In genomic region chr6:54111341-54111740, GRCh38 we compare ENCODE assay signal across 29 cellular contexts. TPM values are rescaled to one million over a fixed set of nuclear protein-coding genes. Genes with fewer than 3 reads are reported as not detected.
A peak's percentile ranks its signal among the peaks of the same experiment; 100 is the strongest.
DNase-seq lines count a peak whose midpoint lies in the region; ATAC-seq and TF ChIP-seq lines count a peak whose summit lies in the region.
"Had no signal": no experiment of that assay in that cellular context is flagged by ENCODE, and none has a peak within 500 bp of the region (broad histone marks: within the 10 kb centered on the region; RNA-seq: fewer than 3 reads in every experiment).

TSS of gene MLIP (plus strand) at chr6:54111443. CDS start at chr6:54111480, 37 bp downstream.

- H3K36me3 Mint-ChIP-seq in activated CD4-positive, alpha-beta memory T cell treated with anti-CD3 and anti-CD28 coated beads, Interleukin-2, amount 10 ng/mL, durations not matched to agents 7 days and 5 days (ENCODE audit: low read depth) = no peaks in the 10 kb centered on the region
- H3K36me3 Mint-ChIP-seq: immature natural killer cell; stimulated activated effector memory CD8-positive, alpha-beta T cell treated with anti-CD3 and anti-CD28 coated beads, Interleukin-12 subunit alpha, Interleukin-12 subunit beta, amount 100 ng/mL, for 72 hours had no signal

- POLR2A ChIA-PET in activated CD4-positive, alpha-beta memory T cell treated with anti-CD3 and anti-CD28 coated beads, Interleukin-2, amount 10 ng/mL, durations not matched to agents 7 days and 5 days (lab: Charles Lee) = no interaction called here

- DNase-seq in Right ventricle myocardium inferior (ENCODE audit: missing footprints) = no peak
- DNase-seq in myocyte (ENCODE audit: low read depth) = no peak
- no peak for DNase-seq in tibial nerve (ENCODE audit: low spot score in 2 of 2)
- DNase-seq in head of caudate nucleus = no peak
- DNase-seq in activated CD4-positive, alpha-beta memory T cell treated with anti-CD3 and anti-CD28 coated beads, Interleukin-2, amount 10 ng/mL, durations not matched to agents 7 days and 5 days = no peak
- DNase-seq in NCI-H524 (lab: John Stamatoyannopoulos, UW) = no peak
- DNase-seq: activated CD4-positive, alpha-beta T cell treated with anti-CD3 and anti-CD28 coated beads for 4 hours; activated naive CD4-positive, alpha-beta T cell; activated T-cell treated with anti-CD3 and anti-CD28 coated beads, Interleukin-2, amount 50 U/mL, for 48 hours; CD4-positive, alpha-beta T cell; central memory CD4-positive, alpha-beta T cell; hippocampal formation; immature natural killer cell; KG1; left lung; NCI-H1436 treated with DMSO at 0.1 percent for 48 hours; NCI-H510A treated with DMSO at 0.1 percent for 48 hours; small intestine; stimulated activated CD4-positive, alpha-beta T cell treated with anti-CD3 and anti-CD28 coated beads, Interleukin-2, amount 100 ng/mL, for 48 hours; T-helper 2 cell; testis had no signal

- no peak for ATAC-seq in Right ventricle myocardium inferior
- ATAC-seq: left lung; stimulated activated effector memory CD8-positive, alpha-beta T cell treated with anti-CD3 and anti-CD28 coated beads, Interleukin-12 subunit alpha, Interleukin-12 subunit beta, amount 100 ng/mL, for 72 hours had no signal

- H3K4me1 ChIP-seq in tibial nerve = peaks cover 0 to 31% (median 2%) of the 10 kb centered on the region in 4 donors
- H3K4me1 ChIP-seq: left lung, SJSA1, testis had no signal

- no peaks in the 10 kb centered on the region for H3K9me3 ChIP-seq in tibial nerve
- H3K9me3 ChIP-seq: left lung, SJSA1, testis, vagina had no signal

- TF ChIP-seq EP300 in tibial nerve (IDR thresholded peaks at IDR 0.05) = no peak

- no peaks in the 10 kb centered on the region for H3K27me3 ChIP-seq in tibial nerve
- H3K27me3 ChIP-seq: left lung, SJSA1, testis, vagina had no signal

- 60 to 70% methylated on average over 5 of the region's 5 CpGs for WGBS in tibial nerve, 2 donors

- no peak for TF ChIP-seq POLR2A in tibial nerve (IDR thresholded peaks at IDR 0.05)

- peak within 1 kb of the TSS; percentile 10 for H3K27ac ChIP-seq in VCaP
- peak within 1 kb of the TSS in 1 of 4 donors; percentile 25 for H3K27ac ChIP-seq in tibial nerve
- H3K27ac ChIP-seq: left lung, SJSA1, testis, vagina had no signal

- CTCF ChIA-PET in activated CD4-positive, alpha-beta memory T cell treated with anti-CD3 and anti-CD28 coated beads, Interleukin-2, amount 10 ng/mL, durations not matched to agents 7 days and 5 days (lab: Charles Lee) = no interaction called here

- no peaks in the 10 kb centered on the region for H3K36me3 ChIP-seq in tibial nerve
- H3K36me3 ChIP-seq: left lung, SJSA1, vagina had no signal

- H3K4me3 ChIP-seq in tibial nerve = no peak within 1 kb of the TSS
- H3K4me3 ChIP-seq: left lung, SJSA1, testis, vagina had no signal

- H3K27ac Mint-ChIP-seq in activated CD4-positive, alpha-beta memory T cell treated with anti-CD3 and anti-CD28 coated beads, Interleukin-2, amount 10 ng/mL, durations not matched to agents 7 days and 5 days = no peak within 1 kb of the TSS
- H3K27ac Mint-ChIP-seq: CD4-positive, alpha-beta T cell; immature natural killer cell; stimulated activated effector memory CD8-positive, alpha-beta T cell treated with anti-CD3 and anti-CD28 coated beads, Interleukin-12 subunit alpha, Interleukin-12 subunit beta, amount 100 ng/mL, for 72 hours had no signal

- H3K27me3 Mint-ChIP-seq in activated CD4-positive, alpha-beta memory T cell treated with anti-CD3 and anti-CD28 coated beads, Interleukin-2, amount 10 ng/mL, durations not matched to agents 7 days and 5 days = no peaks in the 10 kb centered on the region

- no peaks in the 10 kb centered on the region for H3K9me3 Mint-ChIP-seq in activated CD4-positive, alpha-beta memory T cell treated with anti-CD3 and anti-CD28 coated beads, Interleukin-2, amount 10 ng/mL, durations not matched to agents 7 days and 5 days
- H3K9me3 Mint-ChIP-seq: CD4-positive, alpha-beta T cell had no signal

- intact Hi-C loops in Right ventricle myocardium inferior (cut with DNase I) = no loop called here
- intact Hi-C loops in head of caudate nucleus (cut with DNase I) = no loop called here

- TF ChIP-seq CTCF in VCaP (conservative IDR thresholded peaks at IDR 0.05) = no peak
- TF ChIP-seq CTCF in tibial nerve (IDR thresholded peaks at IDR 0.05) = no peak

- no peaks in the 10 kb centered on the region for H3K4me1 Mint-ChIP-seq in activated CD4-positive, alpha-beta memory T cell treated with anti-CD3 and anti-CD28 coated beads, Interleukin-2, amount 10 ng/mL, durations not matched to agents 7 days and 5 days
- H3K4me1 Mint-ChIP-seq: immature natural killer cell; stimulated activated effector memory CD8-positive, alpha-beta T cell treated with anti-CD3 and anti-CD28 coated beads, Interleukin-12 subunit alpha, Interleukin-12 subunit beta, amount 100 ng/mL, for 72 hours had no signal

- no peak within 1 kb of the TSS for H3K4me3 Mint-ChIP-seq in activated CD4-positive, alpha-beta memory T cell treated with anti-CD3 and anti-CD28 coated beads, Interleukin-2, amount 10 ng/mL, durations not matched to agents 7 days and 5 days
- H3K4me3 Mint-ChIP-seq: CD4-positive, alpha-beta T cell; immature natural killer cell; stimulated activated effector memory CD8-positive, alpha-beta T cell treated with anti-CD3 and anti-CD28 coated beads, Interleukin-12 subunit alpha, Interleukin-12 subunit beta, amount 100 ng/mL, for 72 hours had no signal

RNA-seq across cellular contexts. Expression of gene MLIP, which starts in this region (rescaled TPM):
- total RNA-seq in Right ventricle myocardium inferior = 407 TPM
- total RNA-seq in myocyte = 5.2 and 18.3 TPM in 2 replicates
- polyA plus RNA-seq in myocyte (2012) = 9.4 TPM
- total RNA-seq in tibial nerve = 100 to 1,000 TPM; 182 to 383 (median 296) TPM
- not detected for total RNA-seq in activated CD4-positive, alpha-beta memory T cell treated with anti-CD3 and anti-CD28 coated beads, Interleukin-2, amount 10 ng/mL, durations not matched to agents 7 days and 5 days
- total RNA-seq: CD4-positive, alpha-beta T cell; epithelial cell of proximal tubule; H4; mononuclear cell; SJSA1; vagina had no signal
- polyA plus RNA-seq: immature natural killer cell, neural cell had no signal
